Comparison of ENCODE assay signal across 1 cellular context in the genomic region with DNA sequence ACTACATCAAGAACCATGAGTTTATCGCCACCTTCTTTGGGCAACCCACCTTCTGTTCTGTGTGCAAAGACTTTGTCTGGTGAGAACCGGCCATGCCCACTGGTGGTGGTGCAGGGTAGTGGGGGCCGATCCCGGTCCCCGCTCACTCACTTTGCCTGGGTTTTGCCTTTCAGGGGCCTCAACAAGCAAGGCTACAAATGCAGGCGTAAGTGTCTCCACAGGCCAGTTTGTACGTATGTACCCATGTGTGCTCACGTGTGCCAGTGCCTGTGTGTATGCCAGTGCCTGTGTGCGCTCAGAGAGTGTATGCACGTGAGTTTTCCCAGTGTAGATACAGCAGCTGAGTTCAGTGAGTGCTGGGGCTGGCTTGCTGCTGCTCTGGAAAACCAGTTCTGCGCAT.
TF ChIP-seq lines count a peak whose summit lies in the region.

No MANE protein-coding gene starts in this region.

TF ChIP-seq in GM12878, 131 proteins besides CTCF, POLR2A, EP300 and RAD21 (continued from another document):
- TF ChIP-seq, protein P1, sequence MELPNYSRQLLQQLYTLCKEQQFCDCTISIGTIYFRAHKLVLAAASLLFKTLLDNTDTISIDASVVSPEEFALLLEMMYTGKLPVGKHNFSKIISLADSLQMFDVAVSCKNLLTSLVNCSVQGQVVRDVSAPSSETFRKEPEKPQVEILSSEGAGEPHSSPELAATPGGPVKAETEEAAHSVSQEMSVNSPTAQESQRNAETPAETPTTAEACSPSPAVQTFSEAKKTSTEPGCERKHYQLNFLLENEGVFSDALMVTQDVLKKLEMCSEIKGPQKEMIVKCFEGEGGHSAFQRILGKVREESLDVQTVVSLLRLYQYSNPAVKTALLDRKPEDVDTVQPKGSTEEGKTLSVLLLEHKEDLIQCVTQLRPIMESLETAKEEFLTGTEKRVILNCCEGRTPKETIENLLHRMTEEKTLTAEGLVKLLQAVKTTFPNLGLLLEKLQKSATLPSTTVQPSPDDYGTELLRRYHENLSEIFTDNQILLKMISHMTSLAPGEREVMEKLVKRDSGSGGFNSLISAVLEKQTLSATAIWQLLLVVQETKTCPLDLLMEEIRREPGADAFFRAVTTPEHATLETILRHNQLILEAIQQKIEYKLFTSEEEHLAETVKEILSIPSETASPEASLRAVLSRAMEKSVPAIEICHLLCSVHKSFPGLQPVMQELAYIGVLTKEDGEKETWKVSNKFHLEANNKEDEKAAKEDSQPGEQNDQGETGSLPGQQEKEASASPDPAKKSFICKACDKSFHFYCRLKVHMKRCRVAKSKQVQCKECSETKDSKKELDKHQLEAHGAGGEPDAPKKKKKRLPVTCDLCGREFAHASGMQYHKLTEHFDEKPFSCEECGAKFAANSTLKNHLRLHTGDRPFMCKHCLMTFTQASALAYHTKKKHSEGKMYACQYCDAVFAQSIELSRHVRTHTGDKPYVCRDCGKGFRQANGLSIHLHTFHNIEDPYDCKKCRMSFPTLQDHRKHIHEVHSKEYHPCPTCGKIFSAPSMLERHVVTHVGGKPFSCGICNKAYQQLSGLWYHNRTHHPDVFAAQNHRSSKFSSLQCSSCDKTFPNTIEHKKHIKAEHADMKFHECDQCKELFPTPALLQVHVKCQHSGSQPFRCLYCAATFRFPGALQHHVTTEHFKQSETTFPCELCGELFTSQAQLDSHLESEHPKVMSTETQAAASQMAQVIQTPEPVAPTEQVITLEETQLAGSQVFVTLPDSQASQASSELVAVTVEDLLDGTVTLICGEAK (IDR thresholded peaks at IDR 0.05; ENCODE audit: borderline replicate concordance) = no peak
- TF ChIP-seq RELA (IDR thresholded peaks at IDR 0.05; ENCODE audit: borderline replicate concordance, partially characterized antibody) (no peak), NFYA (IDR thresholded peaks at IDR 0.05; ENCODE audit: borderline replicate concordance, low read depth, low read length) (no peak), SREBF1 (IDR thresholded peaks at IDR 0.05; ENCODE audit: low read length) (no peak), CHD2 (IDR thresholded peaks at IDR 0.05; ENCODE audit: borderline replicate concordance, low read depth, low read length) (no peak), JUNB (IDR thresholded peaks at IDR 0.05) (no peak), STAT3 (IDR thresholded peaks at IDR 0.05; ENCODE audit: low read depth, low read length) (no peak), LARP7 (IDR thresholded peaks at IDR 0.05) (no peak)
- TF ChIP-seq, protein P2, sequence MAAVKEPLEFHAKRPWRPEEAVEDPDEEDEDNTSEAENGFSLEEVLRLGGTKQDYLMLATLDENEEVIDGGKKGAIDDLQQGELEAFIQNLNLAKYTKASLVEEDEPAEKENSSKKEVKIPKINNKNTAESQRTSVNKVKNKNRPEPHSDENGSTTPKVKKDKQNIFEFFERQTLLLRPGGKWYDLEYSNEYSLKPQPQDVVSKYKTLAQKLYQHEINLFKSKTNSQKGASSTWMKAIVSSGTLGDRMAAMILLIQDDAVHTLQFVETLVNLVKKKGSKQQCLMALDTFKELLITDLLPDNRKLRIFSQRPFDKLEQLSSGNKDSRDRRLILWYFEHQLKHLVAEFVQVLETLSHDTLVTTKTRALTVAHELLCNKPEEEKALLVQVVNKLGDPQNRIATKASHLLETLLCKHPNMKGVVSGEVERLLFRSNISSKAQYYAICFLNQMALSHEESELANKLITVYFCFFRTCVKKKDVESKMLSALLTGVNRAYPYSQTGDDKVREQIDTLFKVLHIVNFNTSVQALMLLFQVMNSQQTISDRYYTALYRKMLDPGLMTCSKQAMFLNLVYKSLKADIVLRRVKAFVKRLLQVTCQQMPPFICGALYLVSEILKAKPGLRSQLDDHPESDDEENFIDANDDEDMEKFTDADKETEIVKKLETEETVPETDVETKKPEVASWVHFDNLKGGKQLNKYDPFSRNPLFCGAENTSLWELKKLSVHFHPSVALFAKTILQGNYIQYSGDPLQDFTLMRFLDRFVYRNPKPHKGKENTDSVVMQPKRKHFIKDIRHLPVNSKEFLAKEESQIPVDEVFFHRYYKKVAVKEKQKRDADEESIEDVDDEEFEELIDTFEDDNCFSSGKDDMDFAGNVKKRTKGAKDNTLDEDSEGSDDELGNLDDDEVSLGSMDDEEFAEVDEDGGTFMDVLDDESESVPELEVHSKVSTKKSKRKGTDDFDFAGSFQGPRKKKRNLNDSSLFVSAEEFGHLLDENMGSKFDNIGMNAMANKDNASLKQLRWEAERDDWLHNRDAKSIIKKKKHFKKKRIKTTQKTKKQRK (IDR thresholded peaks at IDR 0.05; ENCODE audit: low read depth, low read length) = no peak
- TF ChIP-seq, protein P3, sequence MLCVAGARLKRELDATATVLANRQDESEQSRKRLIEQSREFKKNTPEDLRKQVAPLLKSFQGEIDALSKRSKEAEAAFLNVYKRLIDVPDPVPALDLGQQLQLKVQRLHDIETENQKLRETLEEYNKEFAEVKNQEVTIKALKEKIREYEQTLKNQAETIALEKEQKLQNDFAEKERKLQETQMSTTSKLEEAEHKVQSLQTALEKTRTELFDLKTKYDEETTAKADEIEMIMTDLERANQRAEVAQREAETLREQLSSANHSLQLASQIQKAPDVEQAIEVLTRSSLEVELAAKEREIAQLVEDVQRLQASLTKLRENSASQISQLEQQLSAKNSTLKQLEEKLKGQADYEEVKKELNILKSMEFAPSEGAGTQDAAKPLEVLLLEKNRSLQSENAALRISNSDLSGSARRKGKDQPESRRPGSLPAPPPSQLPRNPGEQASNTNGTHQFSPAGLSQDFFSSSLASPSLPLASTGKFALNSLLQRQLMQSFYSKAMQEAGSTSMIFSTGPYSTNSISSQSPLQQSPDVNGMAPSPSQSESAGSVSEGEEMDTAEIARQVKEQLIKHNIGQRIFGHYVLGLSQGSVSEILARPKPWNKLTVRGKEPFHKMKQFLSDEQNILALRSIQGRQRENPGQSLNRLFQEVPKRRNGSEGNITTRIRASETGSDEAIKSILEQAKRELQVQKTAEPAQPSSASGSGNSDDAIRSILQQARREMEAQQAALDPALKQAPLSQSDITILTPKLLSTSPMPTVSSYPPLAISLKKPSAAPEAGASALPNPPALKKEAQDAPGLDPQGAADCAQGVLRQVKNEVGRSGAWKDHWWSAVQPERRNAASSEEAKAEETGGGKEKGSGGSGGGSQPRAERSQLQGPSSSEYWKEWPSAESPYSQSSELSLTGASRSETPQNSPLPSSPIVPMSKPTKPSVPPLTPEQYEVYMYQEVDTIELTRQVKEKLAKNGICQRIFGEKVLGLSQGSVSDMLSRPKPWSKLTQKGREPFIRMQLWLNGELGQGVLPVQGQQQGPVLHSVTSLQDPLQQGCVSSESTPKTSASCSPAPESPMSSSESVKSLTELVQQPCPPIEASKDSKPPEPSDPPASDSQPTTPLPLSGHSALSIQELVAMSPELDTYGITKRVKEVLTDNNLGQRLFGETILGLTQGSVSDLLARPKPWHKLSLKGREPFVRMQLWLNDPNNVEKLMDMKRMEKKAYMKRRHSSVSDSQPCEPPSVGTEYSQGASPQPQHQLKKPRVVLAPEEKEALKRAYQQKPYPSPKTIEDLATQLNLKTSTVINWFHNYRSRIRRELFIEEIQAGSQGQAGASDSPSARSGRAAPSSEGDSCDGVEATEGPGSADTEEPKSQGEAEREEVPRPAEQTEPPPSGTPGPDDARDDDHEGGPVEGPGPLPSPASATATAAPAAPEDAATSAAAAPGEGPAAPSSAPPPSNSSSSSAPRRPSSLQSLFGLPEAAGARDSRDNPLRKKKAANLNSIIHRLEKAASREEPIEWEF (IDR thresholded peaks at IDR 0.05; ENCODE audit: insufficient replicate concordance, low read depth, low read length) = no peak
TF ChIP-seq in GM12878: peak in this region for 0.
